23 cellular contexts compared by ENCODE assay signal in the genomic region with DNA sequence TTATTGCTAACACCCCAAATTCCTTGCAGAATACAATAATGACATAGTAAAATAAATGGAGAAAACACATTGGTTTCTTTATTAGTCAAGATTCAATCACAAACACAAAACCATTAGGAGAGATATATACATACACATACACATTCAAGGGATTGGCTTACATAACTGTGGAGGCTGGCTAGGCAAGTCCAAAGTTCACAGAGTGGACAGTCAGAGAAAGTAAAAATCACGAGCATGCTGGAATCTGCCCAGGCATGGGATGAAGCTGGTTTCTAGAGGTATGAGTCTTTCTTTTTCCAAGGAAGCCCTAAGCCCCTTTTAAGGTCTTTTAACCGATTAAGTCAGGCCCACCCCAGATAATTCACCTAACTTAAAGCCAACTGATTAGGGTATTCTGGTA. TPM values are rescaled to one million over a fixed set of nuclear protein-coding genes. Genes with fewer than 3 reads are reported as not detected.
DNase-seq lines count a peak whose midpoint lies in the region; ATAC-seq and TF ChIP-seq lines count a peak whose summit lies in the region.
"Had no signal": no experiment of that assay in that cellular context is flagged by ENCODE, and none has a peak within 500 bp of the region (broad histone marks: within the 10 kb centered on the region; RNA-seq: fewer than 3 reads in every experiment).

No MANE protein-coding gene starts in this region.

- no peaks in the 10 kb centered on the region for H3K36me3 ChIP-seq in right lobe of liver

- no peak overlapping the region for H3K4me3 ChIP-seq in right lobe of liver
- H3K4me3 ChIP-seq: A549, GM23338 had no signal

- H3K9me3 ChIP-seq in right lobe of liver: no peaks in the 10 kb centered on the region
- H3K9me3 ChIP-seq: A549 had no signal

- H3K27me3 ChIP-seq in right lobe of liver: no peaks in the 10 kb centered on the region

- TF ChIP-seq CTCF in right lobe of liver (IDR thresholded peaks at IDR 0.05): no peak

- ATAC-seq in left lobe of liver: peak; percentile 87
- ATAC-seq in right lobe of liver: peak; percentile 72 to 81 (median 78)
- ATAC-seq in stimulated activated naive CD8-positive, alpha-beta T cell treated with anti-CD3 and anti-CD28 coated beads, Interleukin-15, Interleukin-2, amounts not matched to agents 100 U/mL and 50 U/mL, for 24 hours: no peak
- no peak for ATAC-seq in GM19397 (IDR thresholded peaks at IDR 0.05; ENCODE audit: unreplicated experiment)
- ATAC-seq: A549, GM23338, HCT116 had no signal

- intact Hi-C loops in right lobe of liver (cut with DNase I): no loop called here

- TF ChIP-seq POLR2A in right lobe of liver (IDR thresholded peaks at IDR 0.05): no peak

- H3K27ac ChIP-seq in right lobe of liver: no peak overlapping the region
- H3K27ac ChIP-seq: A549 had no signal

- DNase-seq in HuH-7.5 (ENCODE audit: low spot score) (peak; percentile 9), left lobe of liver (ENCODE audit: low spot score) (no peak), right lobe of liver (no peak), NCI-H446 (lab: John Stamatoyannopoulos, UW) (no peak)
- DNase-seq in stimulated activated naive CD8-positive, alpha-beta T cell treated with anti-CD3 and anti-CD28 coated beads, Interleukin-15, Interleukin-2, amounts not matched to agents 100 U/mL and 50 U/mL, for 24 hours: no peak
- DNase-seq in effector CD8-positive, alpha-beta T cell (lab: John Stamatoyannopoulos, UW): no peak
- DNase-seq: 8988T; ACHN; C1 segment of cervical spinal cord; Calu3; CD4-positive, alpha-beta memory T cell; COR-L47; DMS53; DMS79 treated with DMSO at 0.1 percent for 48 hours; GF-D8; H9 had no signal

- 68% methylated on average over 2 of the region's 2 CpGs for WGBS in right lobe of liver (ENCODE audit: insufficient coverage, low coverage, low lambda C conversion rate, missing lambda C conversion rate)

- no peaks in the 10 kb centered on the region for H3K4me1 ChIP-seq in right lobe of liver
- H3K4me1 ChIP-seq: A549 had no signal

RNA-seq across cellular contexts. Expression of gene OR56B1, which starts 13.6 kb away (rescaled TPM):
- total RNA-seq in left lobe of liver (not detected), right lobe of liver (under 1 TPM in 1 of 6 experiments, not detected in 5; 0.12 TPM)
- total RNA-seq: Calu3, Daoy, G401, H4, H9 had no signal

RNA-seq across cellular contexts. Expression of gene OR52N4, which starts 31.4 kb away (rescaled TPM):
- not detected for total RNA-seq in left lobe of liver
- not detected for total RNA-seq in right lobe of liver
- total RNA-seq: Calu3, Daoy, G401, GM23338, H4, H9 had no signal

RNA-seq across cellular contexts. Expression of gene TRIM22, which starts 33.0 kb away (rescaled TPM):
- total RNA-seq in left lobe of liver (8.0 TPM), right lobe of liver (10 to 100 TPM; 10.0 to 29.1 (median 13.8) TPM)

RNA-seq across cellular contexts. Expression of gene TRIM5, which starts 37.7 kb away (rescaled TPM):
- total RNA-seq in left lobe of liver: 19.4 TPM
- total RNA-seq in right lobe of liver: 10 to 100 TPM; 15.3 to 19.2 (median 18.2) TPM

Comparison
In these comparisons a context has a peak if more than half of its experiments do, and no peak if none do; other contexts are left out.
1. ATAC-seq: peak in left lobe of liver (single experiment) and right lobe of liver (4 of 4); none in stimulated activated naive CD8-positive, alpha-beta T cell treated with anti-CD3 and anti-CD28 coated beads, Interleukin-15, Interleukin-2, amounts not matched to agents 100 U/mL and 50 U/mL, for 24 hours (single experiment) and GM19397 (single experiment).